Comparison of ENCODE assay signal across 7 cellular contexts in the genomic region with DNA sequence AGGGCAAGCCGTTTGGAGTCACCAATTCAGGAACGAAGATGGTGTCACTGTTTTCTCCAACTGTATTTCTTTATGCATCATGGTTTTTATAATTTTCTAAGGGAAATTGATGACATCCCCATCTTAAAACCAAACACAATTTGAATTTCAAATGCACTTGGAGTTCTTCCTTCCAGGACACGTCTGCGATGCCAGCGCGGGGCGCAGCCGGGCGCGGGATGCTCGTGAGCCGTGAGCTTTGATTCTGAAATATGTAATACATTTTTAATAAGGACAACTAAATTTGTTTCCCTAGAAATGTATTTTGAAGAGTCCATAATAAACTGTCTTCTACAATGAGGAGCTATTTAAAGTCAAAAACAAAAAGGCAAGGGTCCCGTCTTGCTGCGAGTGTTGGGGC.
"Had no signal": no experiment of that assay in that cellular context is flagged by ENCODE, and none has a peak within 500 bp of the region (broad histone marks: within the 10 kb centered on the region; RNA-seq: fewer than 3 reads in every experiment).

No MANE protein-coding gene starts in this region.

- DNase-seq: IMR-90, KBM-7 had no signal

- H3K27ac Mint-ChIP-seq: IgD-negative memory B cell had no signal

- H3K4me1 Mint-ChIP-seq: IgD-negative memory B cell had no signal

- H3K4me3 ChIP-seq: K562 had no signal

- H3K27me3 Mint-ChIP-seq: IgD-negative memory B cell had no signal

- H3K9me3 Mint-ChIP-seq: IgD-negative memory B cell had no signal

- H3K27ac ChIP-seq: HL-60 had no signal

- FAIRE-seq: HepG2, HTR-8/SVneo had no signal
